Comparison of ENCODE assay signal across 1 cellular context in genomic region chr4:179128299-179128698, GRCh38.
A peak's percentile ranks its signal among the peaks of the same experiment; 100 is the strongest.
TF ChIP-seq lines count a peak whose summit lies in the region.

No MANE protein-coding gene starts in this region.

TF ChIP-seq in GM12878, 131 proteins besides CTCF, POLR2A, EP300 and RAD21 (continued from another document and continues in another):
- peak; percentile 77 for TF ChIP-seq DPF2 (IDR thresholded peaks at IDR 0.05)
- no peak for TF ChIP-seq TCF7 (IDR thresholded peaks at IDR 0.05; ENCODE audit: borderline replicate concordance)
- TF ChIP-seq IKZF2 (IDR thresholded peaks at IDR 0.05): peak in 1 of 2 experiments; percentile 63; a peak in 2 of 4 replicates
- no peak for TF ChIP-seq SMC3 (IDR thresholded peaks at IDR 0.05; ENCODE audit: borderline replicate concordance, low read length)
- no peak for TF ChIP-seq CHD4 (IDR thresholded peaks at IDR 0.05)
- TF ChIP-seq TCF12 (IDR thresholded peaks at IDR 0.05; ENCODE audit: low read depth, low read length): no peak
- TF ChIP-seq NR2F1 (conservative IDR thresholded peaks at IDR 0.05): peak; percentile 99
- no peak for TF ChIP-seq NRF1 (conservative IDR thresholded peaks at IDR 0.05; ENCODE audit: low read depth, low read length)
- TF ChIP-seq CEBPZ (IDR thresholded peaks at IDR 0.05; ENCODE audit: low read depth, low read length): no peak
- no peak for TF ChIP-seq RB1 (IDR thresholded peaks at IDR 0.05; ENCODE audit: borderline replicate concordance)
- 0 out of 2 replicates have a peak, but pooled peaks have one; percentile 33 for TF ChIP-seq ZNF24 (IDR thresholded peaks at IDR 0.05)
- TF ChIP-seq NFYA (IDR thresholded peaks at IDR 0.05; ENCODE audit: borderline replicate concordance, low read depth, low read length): no peak
- peak; percentile 94 for TF ChIP-seq CUX1 (IDR thresholded peaks at IDR 0.05; ENCODE audit: insufficient replicate concordance, low read depth, low read length)
- peak; percentile 19; the same call in 1 of the 2 replicates for TF ChIP-seq NFIC (IDR thresholded peaks at IDR 0.05; ENCODE audit: low read depth, low read length)
- no peak for TF ChIP-seq EGR1 (IDR thresholded peaks at IDR 0.05; ENCODE audit: borderline replicate concordance in 1 of 2, low read depth in 2 of 2, low read length in 2 of 2)
- TF ChIP-seq MEF2A (IDR thresholded peaks at IDR 0.05; ENCODE audit: insufficient read depth, low read depth, low read length): 0 out of 2 replicates have a peak, but pooled peaks have one; percentile 52
- TF ChIP-seq USF1 (IDR thresholded peaks at IDR 0.05; ENCODE audit: borderline replicate concordance, extremely low read length, insufficient read depth, low read depth, low read length): no peak
- TF ChIP-seq SP1 (IDR thresholded peaks at IDR 0.05; ENCODE audit: low read depth, low read length): no peak
- no peak for TF ChIP-seq CBX5 (IDR thresholded peaks at IDR 0.05; ENCODE audit: low read depth)
- TF ChIP-seq MEF2B (IDR thresholded peaks at IDR 0.05; ENCODE audit: partially characterized antibody, poor library complexity, severe bottlenecking): peak; percentile 96
- no peak for TF ChIP-seq MTA3 (IDR thresholded peaks at IDR 0.05; ENCODE audit: borderline replicate concordance, low read length)
- no peak for TF ChIP-seq BACH1 (IDR thresholded peaks at IDR 0.05; ENCODE audit: borderline replicate concordance)
- peak; percentile 74; the same call in 1 of the 2 replicates for TF ChIP-seq TBL1XR1 (IDR thresholded peaks at IDR 0.05; ENCODE audit: low read depth, low read length)
- no peak for TF ChIP-seq BCL3 (IDR thresholded peaks at IDR 0.05; ENCODE audit: borderline replicate concordance, insufficient read depth, low read depth, low read length, poor library complexity, severe bottlenecking)
- TF ChIP-seq SUZ12 (IDR thresholded peaks at IDR 0.05; ENCODE audit: unreplicated experiment): no peak
- TF ChIP-seq MAX (IDR thresholded peaks at IDR 0.05; ENCODE audit: low read depth, low read length): no peak
- no peak for TF ChIP-seq JUNB (IDR thresholded peaks at IDR 0.05)
- TF ChIP-seq IRF5 (IDR thresholded peaks at IDR 0.05; ENCODE audit: borderline replicate concordance): no peak
- TF ChIP-seq ASH2L (IDR thresholded peaks at IDR 0.05; ENCODE audit: borderline replicate concordance, low read depth): no peak
- no peak for TF ChIP-seq HDAC6 (IDR thresholded peaks at IDR 0.05; ENCODE audit: unreplicated experiment)
- no peak; the same call in 1 of the 2 replicates for TF ChIP-seq CHD2 (IDR thresholded peaks at IDR 0.05; ENCODE audit: borderline replicate concordance, low read depth, low read length)
- peak; percentile 70 for TF ChIP-seq PKNOX1 (IDR thresholded peaks at IDR 0.05)
- no peak for TF ChIP-seq FOS (IDR thresholded peaks at IDR 0.05; ENCODE audit: borderline replicate concordance, extremely low read depth, insufficient read length)
- TF ChIP-seq SUPT20H (IDR thresholded peaks at IDR 0.05; ENCODE audit: borderline replicate concordance, control insufficient read depth, low read depth, low read length): no peak
- TF ChIP-seq EED (IDR thresholded peaks at IDR 0.05; ENCODE audit: low read depth): no peak
- peak; percentile 44; the same call in 1 of the 2 replicates for TF ChIP-seq BMI1 (IDR thresholded peaks at IDR 0.05; ENCODE audit: borderline replicate concordance)
- TF ChIP-seq ZBTB40 (IDR thresholded peaks at IDR 0.05; ENCODE audit: borderline replicate concordance): no peak
- TF ChIP-seq SMAD1 (IDR thresholded peaks at IDR 0.05; ENCODE audit: low read depth, partially characterized antibody): peak; percentile 72
- no peak for TF ChIP-seq CBX3 (IDR thresholded peaks at IDR 0.05; ENCODE audit: borderline replicate concordance, low read depth)
- no peak for TF ChIP-seq RAD51 (IDR thresholded peaks at IDR 0.05)
- TF ChIP-seq ATF2 (IDR thresholded peaks at IDR 0.05; ENCODE audit: low read length): peak; percentile 31; the same call in 1 of the 2 replicates
- TF ChIP-seq MTA2 (IDR thresholded peaks at IDR 0.05; ENCODE audit: low read depth): peak; percentile 97
- peak; percentile 92 for TF ChIP-seq ATF7 (IDR thresholded peaks at IDR 0.05; ENCODE audit: low read depth)
